Comparison of ENCODE assay signal across 7 cellular contexts in genomic region chr4:153257151-153257620, GRCh38. TPM values are rescaled to one million over a fixed set of nuclear protein-coding genes. Genes with fewer than 3 reads are reported as not detected.
DNase-seq lines count a peak whose midpoint lies in the region; ATAC-seq lines count a peak whose summit lies in the region.

No MANE protein-coding gene starts in this region.

- POLR2A ChIA-PET in activated CD4-positive, alpha-beta memory T cell treated with anti-CD3 and anti-CD28 coated beads, Interleukin-2, amount 10 ng/mL, durations not matched to agents 7 days and 5 days (lab: Charles Lee), result no interaction called here

- intact Hi-C loops in sciatic nerve (cut with DNase I), result no loop called here

- no peaks in the 10 kb centered on the region for H3K4me1 Mint-ChIP-seq in activated CD4-positive, alpha-beta memory T cell treated with anti-CD3 and anti-CD28 coated beads, Interleukin-2, amount 10 ng/mL, durations not matched to agents 7 days and 5 days

- DNase-seq in activated CD4-positive, alpha-beta memory T cell treated with anti-CD3 and anti-CD28 coated beads, Interleukin-2, amount 10 ng/mL, durations not matched to agents 7 days and 5 days, result peak; percentile 27
- DNase-seq in globus pallidus (ENCODE audit: low spot score) (peak; percentile 71), sciatic nerve (ENCODE audit: low spot score) (no peak), NAMALWA (ENCODE audit: low spot score) (no peak)

- peak; percentile 83 for ATAC-seq in GM18909 (IDR thresholded peaks at IDR 0.05; ENCODE audit: poor library complexity, unreplicated experiment)
- ATAC-seq in HG03354 (IDR thresholded peaks at IDR 0.05; ENCODE audit: poor library complexity, severe bottlenecking, unreplicated experiment), result peak; percentile 54
- ATAC-seq in sciatic nerve, result peak; percentile 69
- no peak for ATAC-seq in GM19324 (IDR thresholded peaks at IDR 0.05; ENCODE audit: low FRiP score, unreplicated experiment)

- H3K27me3 Mint-ChIP-seq in activated CD4-positive, alpha-beta memory T cell treated with anti-CD3 and anti-CD28 coated beads, Interleukin-2, amount 10 ng/mL, durations not matched to agents 7 days and 5 days, result peaks cover 8% of the 10 kb centered on the region

- CTCF ChIA-PET in activated CD4-positive, alpha-beta memory T cell treated with anti-CD3 and anti-CD28 coated beads, Interleukin-2, amount 10 ng/mL, durations not matched to agents 7 days and 5 days (lab: Charles Lee), result interaction anchor here (1.2 kb wide), 1 partner anchor 493 kb away, joined by 3 read pairs; no protein-coding TSS in a partner anchor

- no peak overlapping the region for H3K4me3 Mint-ChIP-seq in activated CD4-positive, alpha-beta memory T cell treated with anti-CD3 and anti-CD28 coated beads, Interleukin-2, amount 10 ng/mL, durations not matched to agents 7 days and 5 days

- H3K27ac Mint-ChIP-seq in activated CD4-positive, alpha-beta memory T cell treated with anti-CD3 and anti-CD28 coated beads, Interleukin-2, amount 10 ng/mL, durations not matched to agents 7 days and 5 days, result no peak overlapping the region

- H3K36me3 Mint-ChIP-seq in activated CD4-positive, alpha-beta memory T cell treated with anti-CD3 and anti-CD28 coated beads, Interleukin-2, amount 10 ng/mL, durations not matched to agents 7 days and 5 days (ENCODE audit: low read depth), result no peaks in the 10 kb centered on the region

- H3K9me3 Mint-ChIP-seq in activated CD4-positive, alpha-beta memory T cell treated with anti-CD3 and anti-CD28 coated beads, Interleukin-2, amount 10 ng/mL, durations not matched to agents 7 days and 5 days, result no peaks in the 10 kb centered on the region

RNA-seq across cellular contexts. Expression of gene TRIM2, which starts 52.9 kb away (rescaled TPM):
- under 1 TPM; 0.10 to 0.20 TPM for total RNA-seq in activated CD4-positive, alpha-beta memory T cell treated with anti-CD3 and anti-CD28 coated beads, Interleukin-2, amount 10 ng/mL, durations not matched to agents 7 days and 5 days
- 60.9 TPM for total RNA-seq in sciatic nerve

Comparison
In these comparisons a context has a peak if more than half of its experiments do, and no peak if none do; other contexts are left out.
1. DNase-seq: peak in activated CD4-positive, alpha-beta memory T cell treated with anti-CD3 and anti-CD28 coated beads, Interleukin-2, amount 10 ng/mL, durations not matched to agents 7 days and 5 days (single experiment) and globus pallidus (single experiment); none in sciatic nerve (single experiment) and NAMALWA (single experiment).
2. RNA of gene TRIM2, which starts 52.9 kb away (total RNA-seq): 60.9 TPM in sciatic nerve (single experiment); 0.10 to 0.20 TPM in activated CD4-positive, alpha-beta memory T cell treated with anti-CD3 and anti-CD28 coated beads, Interleukin-2, amount 10 ng/mL, durations not matched to agents 7 days and 5 days; every median in the first group is over 10 times any median in the second.